ENCODE assay signal across 8 cellular contexts in the genomic region with DNA sequence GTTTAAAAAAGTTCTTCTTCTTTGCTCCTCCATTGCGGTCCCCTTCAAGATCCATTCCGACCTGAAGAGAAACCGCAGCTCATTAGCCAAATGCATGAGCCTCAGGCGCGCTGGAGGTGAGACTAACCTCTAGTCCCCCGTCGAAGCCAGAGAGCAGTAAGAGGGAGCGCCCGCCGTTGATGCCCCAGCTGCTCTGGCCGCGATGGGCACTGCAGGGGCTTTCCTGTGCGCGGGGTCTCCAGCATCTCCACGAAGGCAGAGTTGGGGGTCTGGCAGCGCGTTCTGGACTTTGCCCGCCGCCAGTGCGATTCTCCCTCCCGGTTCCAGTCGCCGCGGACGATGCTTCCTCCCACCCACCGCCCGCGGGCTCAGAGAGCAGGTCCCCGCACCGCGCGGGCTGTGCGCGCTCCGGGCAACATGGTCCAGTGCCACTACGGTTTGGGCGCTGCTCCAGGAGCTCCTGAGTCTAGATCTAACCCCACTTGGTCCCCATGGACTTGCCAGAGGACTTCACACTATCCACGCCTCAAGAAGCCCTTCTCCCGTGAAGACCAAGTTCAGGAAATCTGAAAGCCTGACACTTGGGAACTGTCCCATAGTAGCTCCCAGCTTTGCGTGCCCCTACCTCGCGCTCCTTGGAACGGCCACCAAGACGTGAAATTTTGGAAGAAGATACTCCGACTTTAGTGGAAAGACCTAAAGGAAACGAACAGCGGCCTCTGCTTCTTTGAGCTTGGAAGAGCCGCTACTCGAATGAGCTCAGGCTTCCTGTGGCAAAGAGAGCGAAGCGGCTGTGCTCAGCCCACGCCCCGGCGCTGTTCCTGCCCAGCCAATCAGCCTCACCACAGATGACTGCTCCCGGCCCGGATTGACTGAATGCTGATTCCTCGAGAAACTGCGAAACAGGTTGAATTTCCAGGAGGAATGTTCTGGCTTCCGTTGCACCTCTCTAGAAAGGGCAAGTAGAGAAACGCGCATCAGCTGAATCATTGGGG. TPM values are rescaled to one million over a fixed set of nuclear protein-coding genes. Genes with fewer than 3 reads are reported as not detected.
DNase-seq lines count a peak whose midpoint lies in the region; ATAC-seq and TF ChIP-seq lines count a peak whose summit lies in the region.

Gene ABCB1, minus strand, starts transcription at position 755 of the 995 bp plus-strand sequence. Its CDS starts 700 bp downstream, at position 55.

- ATAC-seq in activated CD4-positive, CD25-positive, alpha-beta regulatory T cell treated with anti-CD3 and anti-CD28 coated beads, Interleukin-2, amount 50 U/mL, for 24 hours, result peak; percentile 68 to 74
- peak; percentile 61 for ATAC-seq in HG03025 (IDR thresholded peaks at IDR 0.05; ENCODE audit: low FRiP score, unreplicated experiment)
- peak; percentile 86 to 96 (median 94) for ATAC-seq in heart left ventricle

- DNase-seq in activated CD4-positive, CD25-positive, alpha-beta regulatory T cell (lab: John Stamatoyannopoulos, UW), result no peak
- DNase-seq in RPMI8226 (peak; percentile 12), heart left ventricle (peak; percentile 41 to 76 (median 54)), ureter (ENCODE audit: low spot score) (peak; percentile 54)

- H3K4me2 ChIP-seq in parathyroid adenoma (ENCODE audit: low read length), result peak within 1 kb of the TSS; percentile 88

- no peak within 1 kb of the TSS for H3K9ac ChIP-seq in parathyroid adenoma

- peak in 1 of 12 donors; percentile 5 for TF ChIP-seq CTCF in heart left ventricle (IDR thresholded peaks at IDR 0.05)
- TF ChIP-seq CTCF in parathyroid adenoma (IDR thresholded peaks at IDR 0.05), result no peak

- peak within 1 kb of the TSS; percentile 84 for H3K4me3 Mint-ChIP-seq in activated naive CD8-positive, alpha-beta T cell

- peak within 1 kb of the TSS; percentile 36 to 61 (median 56) for H3K4me3 ChIP-seq in heart left ventricle
- peak within 1 kb of the TSS; percentile 53 for H3K4me3 ChIP-seq in parathyroid adenoma (ENCODE audit: low read depth, low read length)

- peak within 1 kb of the TSS; percentile 77 for H3K27ac Mint-ChIP-seq in activated naive CD8-positive, alpha-beta T cell

- peak in 1 of 2 donors; percentile 61 for TF ChIP-seq POLR2A in heart left ventricle (IDR thresholded peaks at IDR 0.05)

- H3K9me3 ChIP-seq in heart left ventricle (no peaks in the 10 kb centered on the region), parathyroid adenoma (ENCODE audit: control insufficient read depth, low read length) (no peaks in the 10 kb centered on the region)

- peak within 1 kb of the TSS; percentile 59 for H2AFZ ChIP-seq in parathyroid adenoma

- H3K79me2 ChIP-seq in parathyroid adenoma, result no peaks in the 10 kb centered on the region

- peaks cover 0 to 36% (median 3%) of the 10 kb centered on the region in 9 donors for H3K27me3 ChIP-seq in heart left ventricle
- H3K27me3 ChIP-seq in parathyroid adenoma (ENCODE audit: control insufficient read depth, insufficient read depth, low read length), result no peaks in the 10 kb centered on the region

- H3K36me3 ChIP-seq in heart left ventricle (no peaks in the 10 kb centered on the region), parathyroid adenoma (ENCODE audit: control insufficient read depth, insufficient read depth, low read length) (no peaks in the 10 kb centered on the region)

- peaks cover 0 to 10% (median 0%) of the 10 kb centered on the region in 12 donors for H3K4me1 ChIP-seq in heart left ventricle
- H3K4me1 ChIP-seq in parathyroid adenoma, result no peaks in the 10 kb centered on the region

- H3K27me3 Mint-ChIP-seq in activated naive CD8-positive, alpha-beta T cell, result peaks cover 1% of the 10 kb centered on the region

- H3K36me3 Mint-ChIP-seq in activated naive CD8-positive, alpha-beta T cell, result no peaks in the 10 kb centered on the region

- peaks cover 43% of the 10 kb centered on the region for H3K4me1 Mint-ChIP-seq in activated naive CD8-positive, alpha-beta T cell (ENCODE audit: low read depth)

- intact Hi-C loops in heart left ventricle (cut with DNase I), result no loop called here

- WGBS in heart left ventricle, 4 donors, result 2 to 3% (median 2%) methylated on average over 45 to 61 of the region's 61 CpGs

- peak within 1 kb of the TSS in 5 of 12 donors; percentile 5 to 50 (median 30) for H3K27ac ChIP-seq in heart left ventricle
- no peak within 1 kb of the TSS for H3K27ac ChIP-seq in parathyroid adenoma

- H3K9me3 Mint-ChIP-seq in activated naive CD8-positive, alpha-beta T cell (ENCODE audit: low read depth), result no peaks in the 10 kb centered on the region

RNA-seq across cellular contexts. Expression of gene ABCB1, which starts in this region (rescaled TPM):
- 1 to 10 TPM; 1.8 to 9.2 (median 6.2) TPM for total RNA-seq in heart left ventricle
- polyA plus RNA-seq in heart left ventricle, result 1 to 10 TPM in 1 of 2 donors, under 1 TPM in 1; 0.82 to 2.5 TPM
- 17.6 TPM for total RNA-seq in ureter

Comparison
In these comparisons a context has a peak if more than half of its experiments do, and no peak if none do; other contexts are left out.
1. DNase-seq: peak in RPMI8226 (single experiment), heart left ventricle (5 of 5) and ureter (single experiment); none in activated CD4-positive, CD25-positive, alpha-beta regulatory T cell (0 of 4).
2. Peak in every context shown above with its lines, with median percentiles within 50 percentile points of each other: ATAC-seq.